Comparison of ENCODE assay signal across 8 cellular contexts in genomic region chr17:48259710-48260291, GRCh38.
DNase-seq lines count a peak whose midpoint lies in the region; ATAC-seq and TF ChIP-seq lines count a peak whose summit lies in the region.

No MANE protein-coding gene starts in this region.

- H3K9me3 Mint-ChIP-seq in activated naive CD4-positive, alpha-beta T cell treated with anti-CD3 and anti-CD28 coated beads for 36 hours = no peaks in the 10 kb centered on the region
- no peaks in the 10 kb centered on the region for H3K9me3 Mint-ChIP-seq in activated naive CD4-positive, alpha-beta T cell treated with anti-CD3 and anti-CD28 coated beads, Interleukin-2, amount 50 U/mL, for 72 hours

- H3K27me3 ChIP-seq in prostate gland (replicated peaks; ENCODE audit: insufficient read depth) = no peaks in the 10 kb centered on the region

- peak; percentile 18 for DNase-seq in activated naive CD4-positive, alpha-beta T cell treated with anti-CD3 and anti-CD28 coated beads for 36 hours
- DNase-seq in activated naive CD4-positive, alpha-beta T cell treated with anti-CD3 and anti-CD28 coated beads, Interleukin-2, amount 50 U/mL, for 72 hours (ENCODE audit: low spot score in 2 of 2) = no peak
- DNase-seq in NCI-H345 treated with DMSO at 0.1 percent for 48 hours (lab: John Stamatoyannopoulos, UW; ENCODE audit: unreplicated experiment) (peak; percentile 50), choroid plexus epithelial cell (ENCODE audit: low read depth) (peak; percentile 67), prostate gland (ENCODE audit: low spot score) (no peak), posterior cingulate gyrus (no peak), KG1 (lab: John Stamatoyannopoulos, UW) (no peak)

- H3K4me1 Mint-ChIP-seq in activated naive CD4-positive, alpha-beta T cell treated with anti-CD3 and anti-CD28 coated beads for 36 hours (ENCODE audit: low read depth) = peaks cover 5% of the 10 kb centered on the region

- WGBS in prostate gland = 48% methylated on average over 2 of the region's 2 CpGs

- H3K4me3 ChIP-seq in choroid plexus epithelial cell (ENCODE audit: low read depth, low read length) (no peak overlapping the region), prostate gland (no peak overlapping the region)

- H3K9me3 ChIP-seq in prostate gland = no peaks in the 10 kb centered on the region

- H3K36me3 Mint-ChIP-seq in activated naive CD4-positive, alpha-beta T cell treated with anti-CD3 and anti-CD28 coated beads for 36 hours (ENCODE audit: low read depth) = no peaks in the 10 kb centered on the region
- no peaks in the 10 kb centered on the region for H3K36me3 Mint-ChIP-seq in activated naive CD4-positive, alpha-beta T cell treated with anti-CD3 and anti-CD28 coated beads, Interleukin-2, amount 50 U/mL, for 72 hours

- no peak overlapping the region for H3K27ac Mint-ChIP-seq in activated naive CD4-positive, alpha-beta T cell treated with anti-CD3 and anti-CD28 coated beads for 36 hours
- H3K27ac Mint-ChIP-seq in activated naive CD4-positive, alpha-beta T cell treated with anti-CD3 and anti-CD28 coated beads, Interleukin-2, amount 50 U/mL, for 72 hours = no peak overlapping the region

- no peaks in the 10 kb centered on the region for H3K4me1 ChIP-seq in prostate gland (replicated peaks)

- TF ChIP-seq CTCF in choroid plexus epithelial cell (conservative IDR thresholded peaks at IDR 0.05; ENCODE audit: low read depth, low read length) (peak; percentile 72), prostate gland (IDR thresholded peaks at IDR 0.05) (peak in 3 of 4 experiments; percentile 35 to 62 (median 58))

- no peak for ATAC-seq in activated naive CD4-positive, alpha-beta T cell treated with anti-CD3 and anti-CD28 coated beads, Interleukin-2, amount 50 U/mL, for 72 hours
- ATAC-seq in GM19351 (IDR thresholded peaks at IDR 0.05; ENCODE audit: unreplicated experiment) = no peak

- H3K27me3 Mint-ChIP-seq in activated naive CD4-positive, alpha-beta T cell treated with anti-CD3 and anti-CD28 coated beads for 36 hours (ENCODE audit: low read depth) = no peaks in the 10 kb centered on the region

- CTCF ChIA-PET in activated naive CD4-positive, alpha-beta T cell treated with anti-CD3 and anti-CD28 coated beads for 36 hours (lab: Charles Lee) = interaction anchor here (0.6 to 1.8 kb wide), 19 partner anchors 9 to 618 kb away, joined by 3 to 9 read pairs (median 4); partner anchors contain the start of gene HOXB5

- H3K4me3 Mint-ChIP-seq in activated naive CD4-positive, alpha-beta T cell treated with anti-CD3 and anti-CD28 coated beads for 36 hours = no peak overlapping the region

- TF ChIP-seq POLR2A in prostate gland (IDR thresholded peaks at IDR 0.05) = no peak

- no peak overlapping the region for H3K27ac ChIP-seq in prostate gland

- H3K36me3 ChIP-seq in prostate gland = no peaks in the 10 kb centered on the region

- intact Hi-C loops in activated naive CD4-positive, alpha-beta T cell treated with anti-CD3 and anti-CD28 coated beads for 36 hours (cut with micrococcal nuclease) = loop anchor here (5.0 kb wide), 1 partner anchor 42 kb away; no protein-coding TSS in a partner anchor
- intact Hi-C loops in prostate gland (cut with DNase I) = no loop called here
- intact Hi-C loops in posterior cingulate gyrus (cut with DNase I) = no loop called here

Comparison
In these comparisons a context has a peak if more than half of its experiments do, and no peak if none do; other contexts are left out.
1. DNase-seq: peak in activated naive CD4-positive, alpha-beta T cell treated with anti-CD3 and anti-CD28 coated beads for 36 hours (single experiment), NCI-H345 treated with DMSO at 0.1 percent for 48 hours (single experiment) and choroid plexus epithelial cell (single experiment); none in activated naive CD4-positive, alpha-beta T cell treated with anti-CD3 and anti-CD28 coated beads, Interleukin-2, amount 50 U/mL, for 72 hours (0 of 2), prostate gland (single experiment), posterior cingulate gyrus (0 of 10) and KG1 (single experiment).